Comparison of ENCODE assay signal across 14 cellular contexts in genomic region chr4:160835789-160836188, GRCh38.
DNase-seq lines count a peak whose midpoint lies in the region; ATAC-seq and TF ChIP-seq lines count a peak whose summit lies in the region.
"Had no signal": no experiment of that assay in that cellular context is flagged by ENCODE, and none has a peak within 500 bp of the region (broad histone marks: within the 10 kb centered on the region; RNA-seq: fewer than 3 reads in every experiment).

No MANE protein-coding gene starts in this region.

- CTCF ChIA-PET in PC-9 (lab: Charles Lee), result interaction anchor here (0.6 to 0.7 kb wide), 2 partner anchors 468 to 651 kb away, joined by 5 to 7 read pairs; no protein-coding TSS in a partner anchor

- peaks cover 7% of the 10 kb centered on the region; the same call in 1 of the 2 replicates for H3F3A ChIP-seq in PC-9 (ENCODE audit: insufficient read depth, low read depth)

- no peaks in the 10 kb centered on the region for H3K27me3 ChIP-seq in PC-9 (ENCODE audit: insufficient read depth, low read depth)
- no peaks in the 10 kb centered on the region for H3K27me3 ChIP-seq in thyroid gland
- H3K27me3 ChIP-seq: uterus had no signal

- BruUV-seq in PC-9 (replicated peaks; lab: Mats Ljungman, UMichigan), result no TSS peak

- H3K9me2 ChIP-seq in PC-9 (ENCODE audit: insufficient read depth), result no peaks in the 10 kb centered on the region

- H3K79me2 ChIP-seq in PC-9 (ENCODE audit: low read depth), result no peaks in the 10 kb centered on the region

- H2AFZ ChIP-seq in PC-9, result no peak overlapping the region

- TF ChIP-seq POLR2A in thyroid gland (IDR thresholded peaks at IDR 0.05), result peak in 1 of 2 donors; percentile 25

- 33 to 42% methylated on average over 3 of the region's 3 CpGs for WGBS in thyroid gland, 2 donors

- no peak overlapping the region for H3K4me2 ChIP-seq in PC-9

- H3K9me3 ChIP-seq in PC-9 (ENCODE audit: insufficient read depth, low read depth) (no peaks in the 10 kb centered on the region), thyroid gland (no peaks in the 10 kb centered on the region)
- H3K9me3 ChIP-seq: uterus had no signal

- no peak for TF ChIP-seq CTCF in PC-9 (conservative IDR thresholded peaks at IDR 0.05)
- TF ChIP-seq CTCF in thyroid gland (IDR thresholded peaks at IDR 0.05), result peak in 2 of 6 experiments; percentile 22 to 36

- intact Hi-C loops in PC-9 (cut with micrococcal nuclease; ENCODE audit: unreplicated experiment) (no loop called here), thyroid gland (cut with DNase I) (no loop called here)

- no peak for ATAC-seq in HG02642 (IDR thresholded peaks at IDR 0.05; ENCODE audit: poor library complexity, unreplicated experiment)

- no peaks in the 10 kb centered on the region for H3K36me3 ChIP-seq in PC-9 (ENCODE audit: low read depth)
- H3K36me3 ChIP-seq in thyroid gland, result no peaks in the 10 kb centered on the region
- H3K36me3 ChIP-seq: uterus had no signal

- no peak overlapping the region for H3K4me3 ChIP-seq in PC-9
- H3K4me3 ChIP-seq in thyroid gland (replicated peaks in 1 of 3), result no peak overlapping the region
- H3K4me3 ChIP-seq: uterus had no signal

- DNase-seq in NCI-H748 (lab: John Stamatoyannopoulos, UW; ENCODE audit: unreplicated experiment), result peak; percentile 17
- DNase-seq in NCI-H748 treated with DMSO at 0.1 percent for 48 hours (lab: John Stamatoyannopoulos, UW), result no peak
- DNase-seq in PC-9, result peak; percentile 53 to 77
- DNase-seq in iPS DF 4.7 (ENCODE audit: extremely low read depth, low spot score), result peak; percentile 28
- peak; percentile 88 to 93 for DNase-seq in thyroid gland
- DNase-seq in putamen (ENCODE audit: low spot score), result no peak
- DNase-seq in NCI-H526 treated with DMSO at 0.1 percent for 48 hours (lab: John Stamatoyannopoulos, UW), result no peak
- DNase-seq: activated CD4-positive, alpha-beta T cell treated with anti-CD3 and anti-CD28 coated beads, Interleukin-2, amount 10 ng/mL, durations not matched to agents 24 days and 14 days; CD4-positive, alpha-beta memory T cell; NCI-H1436 treated with DMSO at 0.1 percent for 48 hours; NCI-H524; T-helper 9 cell; uterus had no signal

- H3K4me1 ChIP-seq in PC-9 (replicated peaks; ENCODE audit: insufficient read depth) (peaks cover 12% of the 10 kb centered on the region), thyroid gland (peaks cover 3 to 6% of the 10 kb centered on the region in 2 donors)
- H3K4me1 ChIP-seq: uterus had no signal

- POLR2A ChIA-PET in PC-9 (lab: Charles Lee; ENCODE audit: unreplicated experiment), result interaction anchor here (0.6 to 0.7 kb wide), 2 partner anchors 286 to 953 kb away, joined by 7 to 11 read pairs; no protein-coding TSS in a partner anchor

- H4K20me1 ChIP-seq in PC-9 (ENCODE audit: insufficient read depth), result no peaks in the 10 kb centered on the region

- H3K27ac ChIP-seq in PC-9 (0 out of 2 replicates have a peak overlapping the region, but pooled peaks have one; percentile 9), thyroid gland (peak overlapping the region in 2 of 3 donors; percentile 39 to 42)
- H3K27ac ChIP-seq: uterus had no signal

Comparison
In these comparisons a context has a peak if more than half of its experiments do, and no peak if none do; other contexts are left out.
1. DNase-seq: peak in NCI-H748 (single experiment), PC-9 (2 of 2), iPS DF 4.7 (single experiment) and thyroid gland (2 of 2); none in NCI-H748 treated with DMSO at 0.1 percent for 48 hours (single experiment), putamen (single experiment) and NCI-H526 treated with DMSO at 0.1 percent for 48 hours (single experiment).